10 cellular contexts compared by ENCODE assay signal in genomic region chr9:136089697-136090045, GRCh38. TPM values are rescaled to one million over a fixed set of nuclear protein-coding genes. Genes with fewer than 3 reads are reported as not detected.
DNase-seq lines count a peak whose midpoint lies in the region; ATAC-seq and TF ChIP-seq lines count a peak whose summit lies in the region.
"Had no signal": no experiment of that assay in that cellular context is flagged by ENCODE, and none has a peak within 500 bp of the region (broad histone marks: within the 10 kb centered on the region; RNA-seq: fewer than 3 reads in every experiment).

No MANE protein-coding gene starts in this region.

- H3K27ac ChIP-seq in HCT116 (ENCODE audit: low read depth, low read length) (no peak overlapping the region), ascending aorta (peak overlapping the region; percentile 91 to 98), lung (ENCODE audit: low read depth in 1 of 2, low read length in 1 of 2) (no peak overlapping the region)

- H3K4me3 ChIP-seq in BJ (ENCODE audit: low read depth, low read length) (no peak overlapping the region), HCT116 (replicated peaks in 1 of 2; ENCODE audit: low read depth in 1 of 2, low read length in 2 of 2) (no peak overlapping the region), ascending aorta (peak overlapping the region in 1 of 2 donors; percentile 91), lung (no peak overlapping the region)
- H3K4me3 ChIP-seq: HAP-1 had no signal

- CTCF ChIA-PET in BJ (lab: Yijun Ruan, JAX) = interaction anchor here (0.6 to 2.8 kb wide), 6 partner anchors 8 to 66 kb away, joined by 3 to 20 read pairs (median 5); no protein-coding TSS in a partner anchor
- CTCF ChIA-PET in HCT116 (lab: Charles Lee) = interaction anchor here (0.6 to 2.8 kb wide), 5 partner anchors 28 to 110 kb away, joined by 3 to 30 read pairs (median 7); no protein-coding TSS in a partner anchor

- peaks cover 2% of the 10 kb centered on the region; the same call in 1 of the 2 replicates for H3K36me3 ChIP-seq in BJ (ENCODE audit: control insufficient read depth, insufficient read depth, low read length)
- peaks cover 0 to 7% of the 10 kb centered on the region in 2 experiments; a peak in 1 of 4 replicates for H3K36me3 ChIP-seq in HCT116 (ENCODE audit: control insufficient read depth in 1 of 2, insufficient read depth in 2 of 2, low read length in 2 of 2)
- H3K36me3 ChIP-seq in ascending aorta = no peaks in the 10 kb centered on the region
- H3K36me3 ChIP-seq in lung (ENCODE audit: control insufficient read depth in 2 of 2, insufficient read depth in 2 of 2, low read length in 2 of 2) = peaks cover 0 to 6% of the 10 kb centered on the region in 2 donors

- POLR2A ChIA-PET in BJ (lab: Charles Lee) (interaction anchor here (0.6 kb wide), 3 partner anchors 37 to 312 kb away, joined by 4 to 7 read pairs (median 5); no protein-coding TSS in a partner anchor), HCT116 (lab: Charles Lee) (no interaction called here)

- H3K27me3 ChIP-seq in BJ (ENCODE audit: control insufficient read depth, insufficient read depth, low read length) (no peaks in the 10 kb centered on the region), HCT116 (ENCODE audit: insufficient read depth, low read length) (no peaks in the 10 kb centered on the region), ascending aorta (no peaks in the 10 kb centered on the region), lung (ENCODE audit: control insufficient read depth, insufficient read depth) (no peaks in the 10 kb centered on the region)

- H3K79me2 ChIP-seq in HCT116 (ENCODE audit: insufficient read depth, low read length) = peaks cover 99% of the 10 kb centered on the region

- no peaks in the 10 kb centered on the region for H3K9me2 ChIP-seq in HCT116 (ENCODE audit: insufficient read depth)

- RAD21 ChIA-PET in HCT116 (lab: Charles Lee; ENCODE audit: low non-redundant PET in 1 of 2, low total read pairs in 2 of 2, uncharacterized antibody in 2 of 2, unreplicated experiment in 2 of 2) = interaction anchor here (0.6 to 2.2 kb wide), 3 partner anchors 32 to 124 kb away, joined by 3 to 6 read pairs (median 6); no protein-coding TSS in a partner anchor

- H3K9me3 ChIP-seq in HCT116 (ENCODE audit: control insufficient read depth in 1 of 2, insufficient read depth in 1 of 2, low read depth in 1 of 2, low read length in 2 of 2) (no peaks in the 10 kb centered on the region), ascending aorta (no peaks in the 10 kb centered on the region), lung (ENCODE audit: control insufficient read depth in 2 of 2, insufficient read depth in 1 of 2, low read length in 1 of 2) (no peaks in the 10 kb centered on the region)
- H3K9me3 ChIP-seq: HAP-1 had no signal

- peaks cover 29 to 42% of the 10 kb centered on the region in 2 experiments for H3K4me1 ChIP-seq in HCT116 (ENCODE audit: control insufficient read depth in 1 of 2, insufficient read depth in 2 of 2, low read length in 2 of 2)
- H3K4me1 ChIP-seq in ascending aorta = peaks cover 41 to 76% of the 10 kb centered on the region in 2 donors
- H3K4me1 ChIP-seq in lung (ENCODE audit: control insufficient read depth in 2 of 2, insufficient read depth in 2 of 2, low read length in 2 of 2) = peaks cover 0 to 22% of the 10 kb centered on the region in 2 donors

- no peak for DNase-seq in BJ (ENCODE audit: low read depth)
- no peak for DNase-seq in HCT116 (ENCODE audit: low read depth, low spot score)
- DNase-seq in ascending aorta (ENCODE audit: low spot score in 2 of 2) = no peak
- no peak for DNase-seq in lung (ENCODE audit: low spot score)
- DNase-seq: activated CD4-positive, alpha-beta T cell treated with anti-CD3 and anti-CD28 coated beads, Interleukin-2, amount 50 U/mL, for 4 hours had no signal

- no peak overlapping the region for H3K9ac ChIP-seq in HCT116 (ENCODE audit: low read length)

- 22 to 26% methylated on average over 3 of the region's 3 CpGs for WGBS in lung, 2 donors

- TF ChIP-seq CTCF in BJ (IDR thresholded peaks at IDR 0.05; ENCODE audit: insufficient read depth, low read depth, low read length) (peak; percentile 51), HCT116 (IDR thresholded peaks at IDR 0.05 in 2 of 3, conservative IDR thresholded peaks at IDR 0.05 in 1 of 3; ENCODE audit: borderline replicate concordance in 1 of 3, insufficient read depth in 1 of 3, low read depth in 2 of 3, low read length in 2 of 3) (peak in 2 of 3 experiments; percentile 22 to 50; a peak in 3 of 6 replicates), ascending aorta (IDR thresholded peaks at IDR 0.05) (peak; percentile 37 to 64 (median 45)), lung (IDR thresholded peaks at IDR 0.05; ENCODE audit: control extremely low read depth, extremely low read depth) (peak; percentile 7)

- no peak for TF ChIP-seq POLR2A in HCT116 (IDR thresholded peaks at IDR 0.05; ENCODE audit: borderline replicate concordance, extremely low read depth, insufficient read depth, insufficient read length)

- no peak overlapping the region for H3K4me2 ChIP-seq in HCT116 (ENCODE audit: low read length)

- no peak for TF ChIP-seq RAD21 in HCT116 (IDR thresholded peaks at IDR 0.05; ENCODE audit: low read depth)

- no peaks in the 10 kb centered on the region for H4K20me1 ChIP-seq in HCT116 (ENCODE audit: insufficient read depth)

- intact Hi-C loops in HCT116 (cut with micrococcal nuclease) (loop anchor here (1.0 to 5.0 kb wide), 2 partner anchors 34 to 138 kb away; no protein-coding TSS in a partner anchor), ascending aorta (cut with DNase I) (loop anchor here (1.0 to 5.0 kb wide), 2 partner anchors 29 to 1762 kb away; partner anchors contain the start of genes RXRA and TMEM250)

- ATAC-seq in HCT116 = no peak
- ATAC-seq in lung (ENCODE audit: insufficient read depth, low FRiP score) = no peak
- no peak for ATAC-seq in HG03045 (IDR thresholded peaks at IDR 0.05; ENCODE audit: unreplicated experiment)
- ATAC-seq in HG03460 (IDR thresholded peaks at IDR 0.05; ENCODE audit: unreplicated experiment) = no peak
- ATAC-seq in HG02763 (IDR thresholded peaks at IDR 0.05; ENCODE audit: unreplicated experiment) = no peak
- ATAC-seq in HG02623 (IDR thresholded peaks at IDR 0.05; ENCODE audit: unreplicated experiment) = no peak

- no peak overlapping the region for H2AFZ ChIP-seq in HCT116 (ENCODE audit: low read depth, low read length, poor library complexity, severe bottlenecking)

- no TSS peak for BruUV-seq in HCT116 (replicated peaks; lab: Mats Ljungman, UMichigan)

TF ChIP-seq in HCT116, 20 proteins besides CTCF, POLR2A, EP300 and RAD21:
- TF ChIP-seq MAX (IDR thresholded peaks at IDR 0.05) (no peak), ELF1 (IDR thresholded peaks at IDR 0.05; ENCODE audit: borderline replicate concordance, low read depth) (no peak), ZBTB33 (IDR thresholded peaks at IDR 0.05; ENCODE audit: extremely low read depth, insufficient replicate concordance, low read length) (no peak)

RNA-seq across cellular contexts. Expression of gene NACC2, which starts 5.4 kb away (rescaled TPM):
- 14.7 and 19.2 TPM in 2 replicates for polyA plus RNA-seq in BJ (2011; rRNA removed)
- polyA minus RNA-seq in BJ (2011; rRNA and poly(A)+ RNA removed) = 24.7 and 26.4 TPM in 2 replicates
- 27.8 TPM for total RNA-seq in HCT116 (2021; ENCODE audit: unreplicated experiment)
- polyA plus RNA-seq in HCT116 (2012) = 11.2 and 11.3 TPM in 2 replicates
- total RNA-seq in ascending aorta = 72.2 TPM
- 10 to 100 TPM in 1 of 2 donors, 1 to 10 TPM in 1; 5.9 to 32.7 TPM for total RNA-seq in lung
- polyA plus RNA-seq in lung = 10 to 100 TPM in 1 of 2 donors, 1 to 10 TPM in 1; 9.1 to 12.0 TPM

RNA-seq across cellular contexts. Expression of gene TMEM250, which starts 29.0 kb away (rescaled TPM):
- polyA plus RNA-seq in BJ (2011; rRNA removed) = 12.3 and 20.7 TPM in 2 replicates
- 12.5 and 15.2 TPM in 2 replicates for polyA minus RNA-seq in BJ (2011; rRNA and poly(A)+ RNA removed)
- total RNA-seq in HCT116 (2021; ENCODE audit: unreplicated experiment) = 37.5 TPM
- 22.1 and 22.3 TPM in 2 replicates for polyA plus RNA-seq in HCT116 (2012)
- 80.3 TPM for total RNA-seq in ascending aorta
- 10 to 100 TPM; 13.0 to 47.9 TPM for total RNA-seq in lung
- 10 to 100 TPM; 18.6 to 35.8 TPM for polyA plus RNA-seq in lung

Comparison
In these comparisons a context has a peak if more than half of its experiments do, and no peak if none do; other contexts are left out.
1. H3K27ac ChIP-seq: peak in ascending aorta (2 of 2); none in HCT116 (single experiment) and lung (0 of 2).
2. Peak in every context shown above with its lines, with median percentiles within 50 percentile points of each other: CTCF ChIP-seq.